8 cellular contexts compared by ENCODE assay signal in genomic region chr6:125153541-125154183, GRCh38. TPM values are rescaled to one million over a fixed set of nuclear protein-coding genes. Genes with fewer than 3 reads are reported as not detected.
DNase-seq lines count a peak whose midpoint lies in the region; ATAC-seq, FAIRE-seq and TF ChIP-seq lines count a peak whose summit lies in the region.

Gene TPD52L1, plus strand, starts transcription at chr6:125153773. Its CDS starts 179 bp downstream, at chr6:125153952.

- BruUV-seq in endothelial cell of umbilical vein (replicated peaks; lab: Mats Ljungman, UMichigan), result no TSS peak

- ATAC-seq in GM19328 (IDR thresholded peaks at IDR 0.05; ENCODE audit: unreplicated experiment) (peak; percentile 95), HG03442 (IDR thresholded peaks at IDR 0.05; ENCODE audit: unreplicated experiment) (peak; percentile 94)

- intact Hi-C loops in endothelial cell of umbilical vein (cut with micrococcal nuclease), result loop anchor here (1.0 to 5.0 kb wide), 3 partner anchors 147 to 616 kb away; partner anchors contain the start of gene HDDC2

- no peaks in the 10 kb centered on the region for H3K79me2 ChIP-seq in endothelial cell of umbilical vein (ENCODE audit: control insufficient read depth, insufficient read depth, low read length)

- POLR2A ChIA-PET in endothelial cell of umbilical vein (lab: Charles Lee), result no interaction called here

- H3K4me1 ChIP-seq in BE2C (no peaks in the 10 kb centered on the region), endothelial cell of umbilical vein (ENCODE audit: control insufficient read depth, extremely low read depth, insufficient read depth, low read length) (peaks cover 14% of the 10 kb centered on the region), mesodermal cell (ENCODE audit: control insufficient read depth, insufficient read depth, low read length, poor library complexity, severe bottlenecking) (no peaks in the 10 kb centered on the region)

- TF ChIP-seq CTCF in BE2C (IDR thresholded peaks at IDR 0.05; ENCODE audit: low read depth, low read length) (peak; percentile 86), endothelial cell of umbilical vein (IDR thresholded peaks at IDR 0.05; ENCODE audit: extremely low read depth in 1 of 2, insufficient read depth in 1 of 2, low read depth in 1 of 2, low read length in 2 of 2) (peak; percentile 82 to 89)

- WGBS in mesodermal cell (ENCODE audit: insufficient coverage in 2 of 2), 2 experiments, result 1% methylated on average over 37 to 46 of the region's 46 CpGs

- peak within 1 kb of the TSS; percentile 79 for H2AFZ ChIP-seq in endothelial cell of umbilical vein (ENCODE audit: low read depth, low read length)

- no peaks in the 10 kb centered on the region for H3K9me1 ChIP-seq in endothelial cell of umbilical vein (replicated peaks; ENCODE audit: control insufficient read depth, extremely low read depth, insufficient read depth, low read length)

- dilution Hi-C loops in endothelial cell of umbilical vein (cut with MboI; ENCODE audit: extremely low pct_ligation_motif_present, low sequenced_read_pairs), result no loop called here

- CTCF ChIA-PET in endothelial cell of umbilical vein (lab: Charles Lee), result interaction anchor here (0.6 to 3.1 kb wide), 26 partner anchors 10 to 1022 kb away, joined by 3 to 17 read pairs (median 4); partner anchors contain the start of gene HDDC2

- H3K4me2 ChIP-seq in endothelial cell of umbilical vein (ENCODE audit: insufficient read depth, low read length), result peak within 1 kb of the TSS; percentile 72

- peak; percentile 79 for DNase-seq in BE2C
- peak; percentile 92 for DNase-seq in NCI-H748 (lab: John Stamatoyannopoulos, UW; ENCODE audit: unreplicated experiment)
- peak; percentile 42 for DNase-seq in activated CD8-positive, alpha-beta memory T cell treated with anti-CD3 and anti-CD28 coated beads, Interleukin-2, amount 50 U/mL, for 4 hours
- DNase-seq in endothelial cell of umbilical vein (ENCODE audit: low read depth, low spot score), result peak; percentile 62
- DNase-seq in stimulated activated CD8-positive, alpha-beta memory T cell treated with anti-CD3 and anti-CD28 coated beads, Interleukin-15, amount 100 ng/mL, for 24 hours (ENCODE audit: low read depth), result peak; percentile 31

- H3K27ac ChIP-seq in endothelial cell of umbilical vein (ENCODE audit: insufficient read depth, low read depth, low read length) (no peak within 1 kb of the TSS), mesodermal cell (ENCODE audit: low read depth, low read length, severe bottlenecking) (no peak within 1 kb of the TSS)

- H3K27me3 ChIP-seq in BE2C, result peaks cover 29% of the 10 kb centered on the region
- H3K27me3 ChIP-seq in endothelial cell of umbilical vein (ENCODE audit: control insufficient read depth in 2 of 2, insufficient read depth in 2 of 2, low read length in 2 of 2), result peaks cover 0 to 10% of the 10 kb centered on the region in 2 experiments

- no peaks in the 10 kb centered on the region for H4K20me1 ChIP-seq in endothelial cell of umbilical vein (replicated peaks; ENCODE audit: control insufficient read depth, extremely low read depth, insufficient read depth, low read length)

- H3K9me3 ChIP-seq in BE2C (no peaks in the 10 kb centered on the region), endothelial cell of umbilical vein (replicated peaks; ENCODE audit: control insufficient read depth, insufficient read depth, low read length) (no peaks in the 10 kb centered on the region), mesodermal cell (ENCODE audit: control insufficient read depth, low read length) (no peaks in the 10 kb centered on the region)

- H3K4me3 ChIP-seq in BE2C (ENCODE audit: low read depth, low read length), result peak within 1 kb of the TSS; percentile 49
- peak within 1 kb of the TSS; percentile 1 to 45 (median 27) for H3K4me3 ChIP-seq in endothelial cell of umbilical vein (replicated peaks in 1 of 3; ENCODE audit: insufficient read depth in 1 of 3, low read depth in 1 of 3, low read length in 3 of 3)
- H3K4me3 ChIP-seq in mesodermal cell (ENCODE audit: extremely low read depth, insufficient read depth, low read length, poor library complexity, severe bottlenecking), result peak within 1 kb of the TSS; percentile 60

- no peak for TF ChIP-seq POLR2A in endothelial cell of umbilical vein (IDR thresholded peaks at IDR 0.05; ENCODE audit: low read depth, low read length)

- H3K36me3 ChIP-seq in BE2C, result no peaks in the 10 kb centered on the region
- no peaks in the 10 kb centered on the region for H3K36me3 ChIP-seq in endothelial cell of umbilical vein (ENCODE audit: control insufficient read depth in 2 of 2, extremely low read depth in 1 of 2, insufficient read depth in 2 of 2, low read length in 2 of 2)
- no peaks in the 10 kb centered on the region for H3K36me3 ChIP-seq in mesodermal cell (ENCODE audit: control insufficient read depth, insufficient read depth, low read length)

- H3K9ac ChIP-seq in endothelial cell of umbilical vein (replicated peaks; ENCODE audit: extremely low read depth, insufficient read depth, low read length), result no peak within 1 kb of the TSS

- no peak for FAIRE-seq in endothelial cell of umbilical vein (lab: Jason Lieb, UNC)

TF ChIP-seq in endothelial cell of umbilical vein, 7 proteins besides CTCF, POLR2A, EP300 and RAD21:
- no peak for TF ChIP-seq GATA2 (IDR thresholded peaks at IDR 0.05; ENCODE audit: insufficient read depth, insufficient read length, low read depth, low read length)
- TF ChIP-seq MAX (IDR thresholded peaks at IDR 0.05; ENCODE audit: insufficient read depth, insufficient read length), result no peak
- TF ChIP-seq POLR2AphosphoS5 (IDR thresholded peaks at IDR 0.05; ENCODE audit: insufficient read depth, low read depth, low read length), result no peak
- no peak for TF ChIP-seq FOS (IDR thresholded peaks at IDR 0.05; ENCODE audit: borderline replicate concordance, insufficient read depth, low read length)
- TF ChIP-seq JUN (IDR thresholded peaks at IDR 0.05; ENCODE audit: borderline replicate concordance, insufficient read depth, insufficient read length, low read depth), result no peak
- no peak for TF ChIP-seq MYC (IDR thresholded peaks at IDR 0.05; ENCODE audit: low read depth, low read length)
- no peak for TF ChIP-seq EZH2 (IDR thresholded peaks at IDR 0.05; ENCODE audit: borderline replicate concordance, low read depth, low read length, severe bottlenecking)

RNA-seq across cellular contexts. Expression of gene TPD52L1, which starts in this region (rescaled TPM):
- not detected for polyA plus RNA-seq in BE2C (2012; ENCODE audit: insufficient read depth, insufficient read length, low read depth)
- total RNA-seq in endothelial cell of umbilical vein, result 0.29 and 0.83 TPM in 2 replicates
- 0.08 and 0.37 TPM in 2 replicates for polyA plus RNA-seq in endothelial cell of umbilical vein
- 0.25 and 0.27 TPM in 2 replicates for polyA plus RNA-seq in endothelial cell of umbilical vein (2011; cell fraction: cytosol; rRNA removed)
- polyA plus RNA-seq in endothelial cell of umbilical vein (2011; cell fraction: nucleus; rRNA removed), result 0.07 and 0.37 TPM in 2 replicates
- 0.31 and 0.39 TPM in 2 replicates for polyA plus RNA-seq in endothelial cell of umbilical vein (2012)
- polyA minus RNA-seq in endothelial cell of umbilical vein, result 1.3 and 1.9 TPM in 2 replicates
- 6.3 TPM for polyA minus RNA-seq in endothelial cell of umbilical vein (2011; cell fraction: cytosol; rRNA and poly(A)+ RNA removed)
- not detected in 2 replicates for polyA minus RNA-seq in endothelial cell of umbilical vein (2011; cell fraction: nucleus; rRNA and poly(A)+ RNA removed)
- polyA plus RNA-seq in mesodermal cell (2013, experiment 1 of 2), result 17.9 TPM
- 16.7 TPM for polyA plus RNA-seq in mesodermal cell (2013, experiment 2 of 2)

Comparison
In these comparisons a context has a peak if more than half of its experiments do, and no peak if none do; other contexts are left out.
1. DNase-seq: peak in every context shown above with its lines; median percentile 92 in NCI-H748; 79 in BE2C; 62 in endothelial cell of umbilical vein; 42 in activated CD8-positive, alpha-beta memory T cell treated with anti-CD3 and anti-CD28 coated beads, Interleukin-2, amount 50 U/mL, for 4 hours; 31 in stimulated activated CD8-positive, alpha-beta memory T cell treated with anti-CD3 and anti-CD28 coated beads, Interleukin-15, amount 100 ng/mL, for 24 hours.